ENCODE assay signal across 10 cellular contexts in genomic region chr2:27079233-27080139, GRCh38. TPM values are rescaled to one million over a fixed set of nuclear protein-coding genes. Genes with fewer than 3 reads are reported as not detected.
DNase-seq lines count a peak whose midpoint lies in the region; ATAC-seq and TF ChIP-seq lines count a peak whose summit lies in the region.
"Had no signal": no experiment of that assay in that cellular context is flagged by ENCODE, and none has a peak within 500 bp of the region (broad histone marks: within the 10 kb centered on the region; RNA-seq: fewer than 3 reads in every experiment).

No MANE protein-coding gene starts in this region.

- peaks cover 11 to 18% of the 10 kb centered on the region in 2 donors for H3K36me3 ChIP-seq in ascending aorta
- H3K36me3 ChIP-seq in left lung: peaks cover 0 to 5% of the 10 kb centered on the region in 2 donors
- H3K36me3 ChIP-seq in stomach smooth muscle (ENCODE audit: control insufficient read depth in 2 of 2, insufficient read depth in 2 of 2, low read length in 2 of 2): peaks cover 2 to 19% of the 10 kb centered on the region in 2 donors

- intact Hi-C loops in ascending aorta (cut with DNase I): loop anchor here (2.0 to 10.0 kb wide), 2 partner anchors 29 to 315 kb away; partner anchors contain the start of genes AGBL5 and SLC35F6
- intact Hi-C loops in left lung (cut with DNase I): loop anchor here in 1 of 2 donors (10.0 kb wide), 2 partner anchors 45 to 115 kb away; partner anchors contain the start of gene TMEM214

- peak overlapping the region; percentile 29 for H3K27ac Mint-ChIP-seq in T-helper 2 cell treated with Interferon-gamma antibody and Interleukin-4, amounts not matched to agents 5 μg/mL and 100 μg/mL, for 36 hours

- H3K27ac ChIP-seq in ascending aorta (peak overlapping the region; percentile 93 to 97), left lung (peak overlapping the region; percentile 57 to 79), stomach smooth muscle (ENCODE audit: low read length) (peak overlapping the region; percentile 100)

- H3K9me3 ChIP-seq in ascending aorta (no peaks in the 10 kb centered on the region), left lung (no peaks in the 10 kb centered on the region), stomach smooth muscle (ENCODE audit: control insufficient read depth in 2 of 2, low read length in 2 of 2) (no peaks in the 10 kb centered on the region)

- no peak for TF ChIP-seq POLR2A in GM18505 (IDR thresholded peaks at IDR 0.05; ENCODE audit: borderline replicate concordance, extremely low read depth, insufficient read depth, insufficient read length)

- H3K27me3 ChIP-seq in ascending aorta: no peaks in the 10 kb centered on the region
- H3K27me3 ChIP-seq in left lung: peaks cover 0 to 13% of the 10 kb centered on the region in 2 donors
- H3K27me3 ChIP-seq in stomach smooth muscle (ENCODE audit: control insufficient read depth in 1 of 2, insufficient read depth in 2 of 2, low read length in 2 of 2): no peaks in the 10 kb centered on the region

- H3K9ac ChIP-seq in stomach smooth muscle (ENCODE audit: low read length in 2 of 2): peak overlapping the region; percentile 82 to 92

- peaks cover 2% of the 10 kb centered on the region for H3K36me3 Mint-ChIP-seq in T-helper 2 cell treated with Interferon-gamma antibody and Interleukin-4, amounts not matched to agents 5 μg/mL and 100 μg/mL, for 36 hours (ENCODE audit: low read depth)

- no peaks in the 10 kb centered on the region for H3K9me3 Mint-ChIP-seq in T-helper 2 cell treated with Interferon-gamma antibody and Interleukin-4, amounts not matched to agents 5 μg/mL and 100 μg/mL, for 36 hours

- TF ChIP-seq CTCF in ascending aorta (IDR thresholded peaks at IDR 0.05): no peak
- TF ChIP-seq CTCF in left lung (IDR thresholded peaks at IDR 0.05): no peak

- no peak overlapping the region for H3K4me3 Mint-ChIP-seq in T-helper 2 cell treated with Interferon-gamma antibody and Interleukin-4, amounts not matched to agents 5 μg/mL and 100 μg/mL, for 36 hours

- peak overlapping the region; percentile 61 to 87 for H3K4me3 ChIP-seq in ascending aorta
- H3K4me3 ChIP-seq in left lung: peak overlapping the region; percentile 45
- H3K4me3 ChIP-seq in stomach smooth muscle (ENCODE audit: low read length in 2 of 2): peak overlapping the region; percentile 90 to 93

- no peak for ATAC-seq in left lung
- ATAC-seq in GM18505 (IDR thresholded peaks at IDR 0.05; ENCODE audit: unreplicated experiment): no peak

- H3K4me1 ChIP-seq in ascending aorta (peaks cover 11 to 33% of the 10 kb centered on the region in 2 donors), left lung (peaks cover 25 to 68% of the 10 kb centered on the region in 2 donors), stomach smooth muscle (ENCODE audit: control insufficient read depth, insufficient read depth, low read length) (peaks cover 92% of the 10 kb centered on the region)

- H3K4me1 Mint-ChIP-seq in T-helper 2 cell treated with Interferon-gamma antibody and Interleukin-4, amounts not matched to agents 5 μg/mL and 100 μg/mL, for 36 hours (ENCODE audit: low read depth): peaks cover 47% of the 10 kb centered on the region

- no peak for DNase-seq in T-helper 2 cell treated with Interferon-gamma antibody and Interleukin-4, amounts not matched to agents 5 μg/mL and 100 μg/mL, for 36 hours (ENCODE audit: low spot score)
- no peak for DNase-seq in T-helper 2 cell
- DNase-seq in ascending aorta (ENCODE audit: low spot score in 2 of 2): no peak
- DNase-seq in left lung: no peak
- DNase-seq in NCI-H748 treated with DMSO at 0.1 percent for 48 hours (lab: John Stamatoyannopoulos, UW): no peak
- DNase-seq in NOMO-1 treated with DMSO at 0.1 percent for 48 hours (lab: John Stamatoyannopoulos, UW; ENCODE audit: unreplicated experiment): no peak
- DNase-seq: NCI-H1436 treated with DMSO at 0.1 percent for 48 hours; stimulated activated naive CD4-positive, alpha-beta T cell had no signal

- H3K27me3 Mint-ChIP-seq in T-helper 2 cell treated with Interferon-gamma antibody and Interleukin-4, amounts not matched to agents 5 μg/mL and 100 μg/mL, for 36 hours (ENCODE audit: low read depth): peaks cover 2% of the 10 kb centered on the region

RNA-seq across cellular contexts. Expression of gene EMILIN1, which starts 1.1 kb away (rescaled TPM):
- 301 TPM for total RNA-seq in ascending aorta
- 100 to 1,000 TPM; 151 to 161 TPM for total RNA-seq in left lung

RNA-seq across cellular contexts. Expression of gene KHK, which starts 7.1 kb away (rescaled TPM):
- total RNA-seq in ascending aorta (0.85 TPM), left lung (10 to 100 TPM in 1 of 2 donors, 1 to 10 TPM in 1; 4.6 to 11.5 TPM)

RNA-seq across cellular contexts. Expression of gene OST4, which starts 8.0 kb away (rescaled TPM):
- 158 TPM for total RNA-seq in ascending aorta
- 100 to 1,000 TPM; 294 to 407 TPM for total RNA-seq in left lung

RNA-seq across cellular contexts. Expression of gene AGBL5, which starts 28.0 kb away (rescaled TPM):
- total RNA-seq in ascending aorta (2.1 TPM), left lung (10 to 100 TPM; 12.0 to 20.6 TPM)

RNA-seq across cellular contexts. Expression of gene CGREF1, which starts 39.4 kb away (rescaled TPM):
- total RNA-seq in ascending aorta (3.5 TPM), left lung (1 to 10 TPM; 2.8 to 3.4 TPM)
